Comparison of ENCODE assay signal across 17 cellular contexts in the genomic region with DNA sequence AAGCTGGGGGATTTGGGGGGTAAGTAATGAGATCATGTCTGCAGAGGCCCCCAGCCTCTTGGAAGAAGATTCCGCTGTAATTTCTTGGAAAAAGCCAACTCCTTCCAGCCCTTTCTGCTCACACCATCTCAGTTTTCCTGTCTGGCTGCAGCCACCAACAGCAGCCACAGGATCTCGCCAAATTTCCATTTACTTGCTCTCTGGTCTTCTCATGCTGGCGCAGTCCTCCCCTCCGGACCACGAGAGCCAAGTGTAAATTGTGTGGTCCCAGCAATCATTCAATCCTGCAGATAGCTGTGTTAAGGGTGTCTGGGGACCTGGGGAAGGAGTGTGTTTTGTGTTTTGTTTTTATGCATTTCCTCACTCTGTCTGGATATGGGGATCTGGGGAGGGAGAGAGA.
"Had no signal": no experiment of that assay in that cellular context is flagged by ENCODE, and none has a peak within 500 bp of the region (broad histone marks: within the 10 kb centered on the region; RNA-seq: fewer than 3 reads in every experiment).

No MANE protein-coding gene starts in this region.

- ATAC-seq: activated CD8-positive, alpha-beta T cell treated with anti-CD3 and anti-CD28 coated beads, Interleukin-2, amount 10 ng/mL, durations not matched to agents 7 days and 5 days; activated naive CD8-positive, alpha-beta T cell treated with anti-CD3 and anti-CD28 coated beads, Interleukin-2, amount 50 U/mL, for 24 hours; left lobe of liver; right lobe of liver; stimulated activated naive B cell treated with anti-CD40 and anti-IgM and Interleukin-4, amounts not matched to agents 10 μg/mL and 1 μg/mL and 100 μg/mL, for 72 hours; T-cell had no signal

- H3K36me3 Mint-ChIP-seq: stimulated activated naive B cell treated with anti-CD40 and anti-IgM and Interleukin-4, amounts not matched to agents 10 μg/mL and 1 μg/mL and 100 μg/mL, for 72 hours; T-cell had no signal

- H3K9me3 ChIP-seq: right lobe of liver had no signal

- H3K36me3 ChIP-seq: right lobe of liver had no signal

- FAIRE-seq: astrocyte had no signal

- H3K4me3 ChIP-seq: right lobe of liver, SK-N-MC had no signal

- DNase-seq: activated CD4-positive, alpha-beta T cell treated with anti-CD3 and anti-CD28 coated beads for 4 hours; activated CD8-positive, alpha-beta T cell treated with anti-CD3 and anti-CD28 coated beads, Interleukin-2, amount 10 ng/mL, durations not matched to agents 7 days and 5 days; activated naive CD4-positive, alpha-beta T cell treated with Interleukin-2 at 50 U/mL for 16 hours; activated naive CD8-positive, alpha-beta T cell treated with anti-CD3 and anti-CD28 coated beads, Interleukin-2, amount 50 U/mL, for 24 hours; caudate nucleus; nucleus accumbens; stimulated activated CD4-positive, alpha-beta T cell treated with anti-CD3 and anti-CD28 coated beads, Interleukin-2, amount 100 ng/mL, for 24 hours; stimulated activated naive B cell treated with anti-CD40 and anti-IgM and Interleukin-4, amounts not matched to agents 10 μg/mL and 1 μg/mL and 100 μg/mL, for 72 hours; T-cell had no signal

- H3K27ac ChIP-seq: right lobe of liver, SK-N-MC, VCaP had no signal

- H3K4me1 Mint-ChIP-seq: activated naive CD8-positive, alpha-beta T cell treated with anti-CD3 and anti-CD28 coated beads, Interleukin-2, amount 50 U/mL, for 24 hours; T-cell had no signal

- H3K9me3 Mint-ChIP-seq: activated naive CD8-positive, alpha-beta T cell treated with anti-CD3 and anti-CD28 coated beads, Interleukin-2, amount 50 U/mL, for 24 hours; activated T-helper 1 cell treated with anti-CD3 and anti-CD28 coated beads, Interleukin-12 subunit alpha, Interleukin-12 subunit beta, Interleukin-2, Interleukin-4 antibody, amounts not matched to agents 30 ng/mL and 10 ng/mL and 1 ng/mL, durations not matched to agents 14 hours and 24 hours and 36 hours; dendritic cell treated with granulocyte-macrophage colony-stimulating factor and Interleukin-4, amounts not matched to agents 40 ng/mL and 50 ng/mL, for 4 days; stimulated activated naive B cell treated with anti-CD40 and anti-IgM and Interleukin-4, amounts not matched to agents 10 μg/mL and 1 μg/mL and 100 μg/mL, for 72 hours; T-cell had no signal

- H3K27ac Mint-ChIP-seq: activated CD8-positive, alpha-beta T cell treated with anti-CD3 and anti-CD28 coated beads, Interleukin-2, amount 10 ng/mL, durations not matched to agents 7 days and 5 days; activated naive CD8-positive, alpha-beta T cell treated with anti-CD3 and anti-CD28 coated beads, Interleukin-2, amount 50 U/mL, for 24 hours; activated T-helper 1 cell treated with anti-CD3 and anti-CD28 coated beads, Interleukin-12 subunit alpha, Interleukin-12 subunit beta, Interleukin-2, Interleukin-4 antibody, amounts not matched to agents 30 ng/mL and 10 ng/mL and 1 ng/mL, durations not matched to agents 14 hours and 24 hours and 36 hours; dendritic cell treated with granulocyte-macrophage colony-stimulating factor and Interleukin-4, amounts not matched to agents 40 ng/mL and 50 ng/mL, for 4 days; progenitor cell of endocrine pancreas; stimulated activated naive B cell treated with anti-CD40 and anti-IgM and Interleukin-4, amounts not matched to agents 10 μg/mL and 1 μg/mL and 100 μg/mL, for 72 hours; T-cell had no signal

- H3K27me3 ChIP-seq: right lobe of liver had no signal

- H3K4me3 Mint-ChIP-seq: activated CD8-positive, alpha-beta T cell treated with anti-CD3 and anti-CD28 coated beads, Interleukin-2, amount 10 ng/mL, durations not matched to agents 7 days and 5 days; activated naive CD8-positive, alpha-beta T cell treated with anti-CD3 and anti-CD28 coated beads, Interleukin-2, amount 50 U/mL, for 24 hours; activated T-helper 1 cell treated with anti-CD3 and anti-CD28 coated beads, Interleukin-12 subunit alpha, Interleukin-12 subunit beta, Interleukin-2, Interleukin-4 antibody, amounts not matched to agents 30 ng/mL and 10 ng/mL and 1 ng/mL, durations not matched to agents 14 hours and 24 hours and 36 hours; dendritic cell treated with granulocyte-macrophage colony-stimulating factor and Interleukin-4, amounts not matched to agents 40 ng/mL and 50 ng/mL, for 4 days; stimulated activated naive B cell treated with anti-CD40 and anti-IgM and Interleukin-4, amounts not matched to agents 10 μg/mL and 1 μg/mL and 100 μg/mL, for 72 hours; T-cell had no signal
